ENCODE assay signal across 28 cellular contexts in the genomic region with DNA sequence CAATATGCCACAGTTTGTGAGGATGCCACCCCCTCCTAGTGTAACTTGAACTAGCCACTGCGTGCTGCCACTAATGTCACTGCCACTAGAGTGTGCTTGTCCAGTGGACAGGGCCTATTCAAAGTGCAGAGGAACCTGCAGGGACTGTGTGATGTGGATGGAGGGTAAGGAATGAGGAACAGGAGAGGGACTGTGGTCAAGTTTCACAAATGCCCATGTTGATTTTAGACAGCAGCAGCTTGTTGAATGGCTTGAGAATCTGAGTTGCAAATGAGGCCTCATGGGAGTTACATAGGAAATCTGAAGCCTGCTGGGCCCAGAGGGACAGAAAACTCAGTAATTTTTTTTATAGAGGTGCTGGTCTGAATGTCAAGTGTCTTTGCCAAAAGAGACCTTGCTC.
DNase-seq lines count a peak whose midpoint lies in the region; ATAC-seq and TF ChIP-seq lines count a peak whose summit lies in the region.
"Had no signal": no experiment of that assay in that cellular context is flagged by ENCODE, and none has a peak within 500 bp of the region (broad histone marks: within the 10 kb centered on the region; RNA-seq: fewer than 3 reads in every experiment).

No MANE protein-coding gene starts in this region.

- H3K9me3 Mint-ChIP-seq in naive thymus-derived CD8-positive, alpha-beta T cell, result no peaks in the 10 kb centered on the region
- no peaks in the 10 kb centered on the region for H3K9me3 Mint-ChIP-seq in activated T-cell treated with anti-CD3 and anti-CD28 coated beads, Interleukin-2, amount 50 U/mL, for 4 hours
- H3K9me3 Mint-ChIP-seq: memory B cell; natural killer cell treated with Interleukin-12 subunit alpha and Interleukin-12 subunit beta and Interleukin-15 and Interleukin-18, amount 100 ng/mL, for 72 hours; stimulated activated naive B cell treated with anti-CD40 and anti-IgM and Interleukin-4, amounts not matched to agents 10 μg/mL and 1 μg/mL and 100 μg/mL, for 72 hours had no signal

- H3K27ac ChIP-seq in A673 (ENCODE audit: low read depth, low read length, poor library complexity, severe bottlenecking), result peak overlapping the region; percentile 77
- peak overlapping the region; percentile 98 for H3K27ac ChIP-seq in SJCRH30
- H3K27ac ChIP-seq: gastroesophageal sphincter, KMS-11, thoracic aorta had no signal

- BruUV-seq in A673 (replicated peaks; lab: Mats Ljungman, UMichigan), result no TSS peak

- H3K36me3 Mint-ChIP-seq in naive thymus-derived CD8-positive, alpha-beta T cell, result peaks cover 0 to 2% (median 0%) of the 10 kb centered on the region in 3 donors
- H3K36me3 Mint-ChIP-seq in activated T-cell treated with anti-CD3 and anti-CD28 coated beads, Interleukin-2, amount 50 U/mL, for 4 hours (ENCODE audit: insufficient read depth), result peaks cover 3% of the 10 kb centered on the region
- H3K36me3 Mint-ChIP-seq: natural killer cell treated with Interleukin-12 subunit alpha and Interleukin-12 subunit beta and Interleukin-15 and Interleukin-18, amount 100 ng/mL, for 72 hours; stimulated activated naive B cell treated with anti-CD40 and anti-IgM and Interleukin-4, amounts not matched to agents 10 μg/mL and 1 μg/mL and 100 μg/mL, for 72 hours had no signal

- H3K9me3 ChIP-seq in A673 (ENCODE audit: low read depth, low read length, poor library complexity, severe bottlenecking) (no peaks in the 10 kb centered on the region), SJCRH30 (replicated peaks) (peaks cover 5% of the 10 kb centered on the region; the same call in 1 of the 2 replicates)
- H3K9me3 ChIP-seq: gastroesophageal sphincter, SK-N-SH, thoracic aorta had no signal

- intact Hi-C loops in A673 (cut with micrococcal nuclease; ENCODE audit: unreplicated experiment), result no loop called here

- in situ Hi-C loops in G401 (cut with HindIII; ENCODE audit: low sequenced_read_pairs), result no loop called here

- H3K4me3 Mint-ChIP-seq in naive thymus-derived CD8-positive, alpha-beta T cell, result no peak overlapping the region
- no peak overlapping the region for H3K4me3 Mint-ChIP-seq in activated T-cell treated with anti-CD3 and anti-CD28 coated beads, Interleukin-2, amount 50 U/mL, for 4 hours
- H3K4me3 Mint-ChIP-seq: activated CD8-positive, alpha-beta T cell treated with anti-CD3 and anti-CD28 coated beads, Interleukin-2, amount 10 ng/mL, durations not matched to agents 7 days and 5 days; CD8-positive, alpha-beta memory T cell; memory B cell; natural killer cell treated with Interleukin-12 subunit alpha and Interleukin-12 subunit beta and Interleukin-15 and Interleukin-18, amount 100 ng/mL, for 72 hours; stimulated activated naive B cell treated with anti-CD40 and anti-IgM and Interleukin-4, amounts not matched to agents 10 μg/mL and 1 μg/mL and 100 μg/mL, for 72 hours had no signal

- CTCF ChIA-PET in A673 (lab: Charles Lee), result no interaction called here

- no peak overlapping the region for H3K27ac Mint-ChIP-seq in naive thymus-derived CD8-positive, alpha-beta T cell
- H3K27ac Mint-ChIP-seq: activated CD8-positive, alpha-beta T cell treated with anti-CD3 and anti-CD28 coated beads, Interleukin-2, amount 10 ng/mL, durations not matched to agents 7 days and 5 days; CD8-positive, alpha-beta memory T cell; memory B cell; natural killer cell treated with Interleukin-12 subunit alpha and Interleukin-12 subunit beta and Interleukin-15 and Interleukin-18, amount 100 ng/mL, for 72 hours; stimulated activated naive B cell treated with anti-CD40 and anti-IgM and Interleukin-4, amounts not matched to agents 10 μg/mL and 1 μg/mL and 100 μg/mL, for 72 hours had no signal

- no peak for DNase-seq in A673 (ENCODE audit: low spot score)
- peak; percentile 35 for DNase-seq in HS-27A (ENCODE audit: low read depth)
- peak; percentile 53 to 71 for DNase-seq in SJCRH30
- DNase-seq in kidney tubule cell (ENCODE audit: low spot score), result peak; percentile 64
- DNase-seq in naive thymus-derived CD8-positive, alpha-beta T cell, result no peak
- DNase-seq in activated CD4-positive, alpha-beta T cell treated with anti-CD3 and anti-CD28 coated beads for 1 hour, result no peak
- DNase-seq in activated T-cell treated with anti-CD3 and anti-CD28 coated beads, Interleukin-2, amount 50 U/mL, for 4 hours, result no peak
- DNase-seq in G401 (ENCODE audit: low spot score), result no peak
- DNase-seq: activated CD8-positive, alpha-beta T cell treated with anti-CD3 and anti-CD28 coated beads, Interleukin-2, amount 10 ng/mL, durations not matched to agents 7 days and 5 days; activated naive CD4-positive, alpha-beta T cell treated with anti-CD3 and anti-CD28 coated beads, Interleukin-2, amount 50 U/mL, for 16 hours; activated T-cell treated with anti-CD3 and anti-CD28 coated beads, Interleukin-2, amount 50 U/mL, for 1 hour; aorta; CD8-positive, alpha-beta memory T cell; cerebellar nuclear complex; DND-41; effector CD8-positive, alpha-beta T cell; left cardiac atrium; NCI-H1105; SK-N-SH; stimulated activated CD4-positive, alpha-beta T cell treated with anti-CD3 and anti-CD28 coated beads, Interleukin-2, amount 100 ng/mL, for 24 hours; stimulated activated naive B cell treated with anti-CD40 and anti-IgM and Interleukin-4, amounts not matched to agents 10 μg/mL and 1 μg/mL and 100 μg/mL, for 72 hours had no signal

- TF ChIP-seq CTCF in A673 (conservative IDR thresholded peaks at IDR 0.05; ENCODE audit: low read depth, low read length), result no peak

- ATAC-seq in naive thymus-derived CD8-positive, alpha-beta T cell, result no peak
- ATAC-seq in activated T-cell treated with anti-CD3 and anti-CD28 coated beads, Interleukin-2, amount 50 U/mL, for 4 hours, result no peak
- ATAC-seq: activated CD4-positive, CD25-positive, alpha-beta regulatory T cell treated with anti-CD3 and anti-CD28 coated beads, Interleukin-2, amount 50 U/mL, for 24 hours; activated CD8-positive, alpha-beta T cell treated with anti-CD3 and anti-CD28 coated beads, Interleukin-2, amount 10 ng/mL, durations not matched to agents 7 days and 5 days; esophagus mucosa; gastroesophageal sphincter; left cardiac atrium; stimulated activated naive B cell treated with anti-CD40 and anti-IgM and Interleukin-4, amounts not matched to agents 10 μg/mL and 1 μg/mL and 100 μg/mL, for 72 hours had no signal

- H3K4me3 ChIP-seq in A673 (ENCODE audit: low read depth, low read length, poor library complexity, severe bottlenecking) (no peak overlapping the region), SJCRH30 (no peak overlapping the region)
- H3K4me3 ChIP-seq: gastroesophageal sphincter, thoracic aorta had no signal

- H3K27me3 Mint-ChIP-seq in naive thymus-derived CD8-positive, alpha-beta T cell, result peaks cover 0 to 1% (median 0%) of the 10 kb centered on the region in 5 donors
- no peaks in the 10 kb centered on the region for H3K27me3 Mint-ChIP-seq in activated T-cell treated with anti-CD3 and anti-CD28 coated beads, Interleukin-2, amount 50 U/mL, for 4 hours (ENCODE audit: low read depth)
- H3K27me3 Mint-ChIP-seq: CD8-positive, alpha-beta memory T cell; memory B cell; natural killer cell treated with Interleukin-12 subunit alpha and Interleukin-12 subunit beta and Interleukin-15 and Interleukin-18, amount 100 ng/mL, for 72 hours; stimulated activated naive B cell treated with anti-CD40 and anti-IgM and Interleukin-4, amounts not matched to agents 10 μg/mL and 1 μg/mL and 100 μg/mL, for 72 hours had no signal

- H3K27me3 ChIP-seq in A673 (replicated peaks; ENCODE audit: insufficient read depth, low read depth, low read length, poor library complexity) (no peaks in the 10 kb centered on the region), SJCRH30 (no peaks in the 10 kb centered on the region)
- H3K27me3 ChIP-seq: gastroesophageal sphincter had no signal

- no peaks in the 10 kb centered on the region for H3K36me3 ChIP-seq in A673 (ENCODE audit: insufficient read depth, low read length, poor library complexity, severe bottlenecking)
- no peaks in the 10 kb centered on the region for H3K36me3 ChIP-seq in SJCRH30
- H3K36me3 ChIP-seq: gastroesophageal sphincter, thoracic aorta had no signal

- POLR2A ChIA-PET in A673 (lab: Charles Lee; ENCODE audit: low non-redundant PET), result no interaction called here
- POLR2A ChIA-PET in naive thymus-derived CD8-positive, alpha-beta T cell (lab: Charles Lee), result no interaction called here

- H3K4me1 Mint-ChIP-seq in naive thymus-derived CD8-positive, alpha-beta T cell, result peaks cover 3 to 8% (median 6%) of the 10 kb centered on the region in 4 donors
- H3K4me1 Mint-ChIP-seq in activated T-cell treated with anti-CD3 and anti-CD28 coated beads, Interleukin-2, amount 50 U/mL, for 4 hours (ENCODE audit: low read depth), result peaks cover 5% of the 10 kb centered on the region

- peaks cover 20% of the 10 kb centered on the region for H3K4me1 ChIP-seq in A673 (ENCODE audit: insufficient read depth, low read length, poor library complexity, severe bottlenecking)
- H3K4me1 ChIP-seq in SJCRH30, result peaks cover 62% of the 10 kb centered on the region
- H3K4me1 ChIP-seq: gastroesophageal sphincter had no signal

Comparison
In these comparisons a context has a peak if more than half of its experiments do, and no peak if none do; other contexts are left out.
1. DNase-seq: peak in HS-27A (single experiment), SJCRH30 (2 of 2) and kidney tubule cell (single experiment); none in A673 (single experiment), naive thymus-derived CD8-positive, alpha-beta T cell (0 of 10), activated CD4-positive, alpha-beta T cell treated with anti-CD3 and anti-CD28 coated beads for 1 hour (single experiment), activated T-cell treated with anti-CD3 and anti-CD28 coated beads, Interleukin-2, amount 50 U/mL, for 4 hours (single experiment) and G401 (single experiment).